In genomic region chrX:151700581-151700980, GRCh38 we compare ENCODE assay signal across 30 cellular contexts. TPM values are rescaled to one million over a fixed set of nuclear protein-coding genes. Genes with fewer than 3 reads are reported as not detected.
"Had no signal": no experiment of that assay in that cellular context is flagged by ENCODE, and none has a peak within 500 bp of the region (broad histone marks: within the 10 kb centered on the region; RNA-seq: fewer than 3 reads in every experiment).

No MANE protein-coding gene starts in this region.

- ATAC-seq: naive thymus-derived CD4-positive, alpha-beta T cell; right cardiac atrium; stimulated activated memory B cell treated with anti-CD40 and anti-IgM and Interleukin-4, amounts not matched to agents 10 μg/mL and 1 μg/mL and 100 μg/mL, for 72 hours; stimulated activated naive CD8-positive, alpha-beta T cell treated with anti-CD3 and anti-CD28 coated beads, Interleukin-15, Interleukin-2, amounts not matched to agents 100 U/mL and 50 U/mL, for 24 hours; upper lobe of right lung had no signal

- H3K27ac Mint-ChIP-seq: naive thymus-derived CD4-positive, alpha-beta T cell; nephron; neural progenitor cell; stimulated activated memory B cell treated with anti-CD40 and anti-IgM and Interleukin-4, amounts not matched to agents 10 μg/mL and 1 μg/mL and 100 μg/mL, for 72 hours had no signal

- H3K4me3 Mint-ChIP-seq: naive thymus-derived CD4-positive, alpha-beta T cell; nephron; neural progenitor cell; stimulated activated memory B cell treated with anti-CD40 and anti-IgM and Interleukin-4, amounts not matched to agents 10 μg/mL and 1 μg/mL and 100 μg/mL, for 72 hours had no signal

- DNase-seq: naive thymus-derived CD4-positive, alpha-beta T cell; occipital lobe; ovary; retina; right cardiac atrium; right lobe of liver; spleen; stimulated activated CD4-positive, alpha-beta T cell treated with anti-CD3 and anti-CD28 coated beads, Interleukin-12 subunit alpha, Interleukin-12 subunit beta, amount 100 ng/mL, for 4 hours; stimulated activated CD4-positive, alpha-beta T cell treated with anti-CD3 and anti-CD28 coated beads, Interleukin-1b, Interleukin-23, amount 100 ng/mL, for 48 hours; stimulated activated CD4-positive, alpha-beta T cell treated with anti-CD3 and anti-CD28 coated beads, Interleukin-4, amount 100 ng/mL, for 1 hour; stimulated activated CD4-positive, alpha-beta T cell treated with anti-CD3 and anti-CD28 coated beads, Interleukin-4, amount 100 ng/mL, for 4 hours; stimulated activated CD8-positive, alpha-beta memory T cell treated with anti-CD3 and anti-CD28 coated beads, Interleukin-4, amount 100 ng/mL, for 48 hours; stimulated activated naive CD4-positive, alpha-beta T cell; stimulated activated naive CD8-positive, alpha-beta T cell treated with anti-CD3 and anti-CD28 coated beads, Interleukin-15, Interleukin-2, amounts not matched to agents 100 U/mL and 50 U/mL, for 24 hours; stomach; thyroid gland; trophoblast cell; upper lobe of right lung; uterus had no signal

- H3K36me3 Mint-ChIP-seq: naive thymus-derived CD4-positive, alpha-beta T cell; neural progenitor cell; stimulated activated memory B cell treated with anti-CD40 and anti-IgM and Interleukin-4, amounts not matched to agents 10 μg/mL and 1 μg/mL and 100 μg/mL, for 72 hours had no signal

- H3K4me1 Mint-ChIP-seq: naive thymus-derived CD4-positive, alpha-beta T cell; stimulated activated memory B cell treated with anti-CD40 and anti-IgM and Interleukin-4, amounts not matched to agents 10 μg/mL and 1 μg/mL and 100 μg/mL, for 72 hours had no signal

- H3K9me3 Mint-ChIP-seq: stimulated activated memory B cell treated with anti-CD40 and anti-IgM and Interleukin-4, amounts not matched to agents 10 μg/mL and 1 μg/mL and 100 μg/mL, for 72 hours had no signal

RNA-seq across cellular contexts. Expression of gene PRRG3, which starts 5.3 kb away (rescaled TPM):
- total RNA-seq: naive thymus-derived CD4-positive, alpha-beta T cell; pulmonary artery endothelial cell had no signal

RNA-seq across cellular contexts. Expression of gene FATE1, which starts 15.3 kb away (rescaled TPM):
- total RNA-seq: naive thymus-derived CD4-positive, alpha-beta T cell; occipital lobe; osteoblast; ovary; pulmonary artery endothelial cell; right lobe of liver; smooth muscle cell; spleen; stomach; subcutaneous adipose tissue; temporal lobe; thoracic aorta; tibial nerve; upper lobe of right lung; urinary bladder; uterus had no signal

RNA-seq across cellular contexts. Expression of gene CNGA2, which starts 34.0 kb away (rescaled TPM):
- total RNA-seq: naive thymus-derived CD4-positive, alpha-beta T cell; occipital lobe; osteoblast; ovary; pulmonary artery endothelial cell; right cardiac atrium; right lobe of liver; smooth muscle cell; spleen; stomach; subcutaneous adipose tissue; temporal lobe; thoracic aorta; thyroid gland; tibial nerve; upper lobe of right lung; urinary bladder; uterus had no signal
